In genomic region chr4:116217781-116218180, GRCh38 we compare ENCODE assay signal across 3 cellular contexts.
TF ChIP-seq lines count a peak whose summit lies in the region.

No MANE protein-coding gene starts in this region.

TF ChIP-seq in SK-N-SH, 30 proteins besides CTCF, POLR2A, EP300 and RAD21 (continued from another document):
- no peak for TF ChIP-seq RXRA (IDR thresholded peaks at IDR 0.05; ENCODE audit: borderline replicate concordance, low read depth)

TF ChIP-seq in endothelial cell of umbilical vein, 7 proteins besides CTCF, POLR2A, EP300 and RAD21 (continued from another document):
- TF ChIP-seq FOS (IDR thresholded peaks at IDR 0.05; ENCODE audit: borderline replicate concordance, insufficient read depth, low read length) (peak; percentile 52), MYC (IDR thresholded peaks at IDR 0.05; ENCODE audit: low read depth, low read length) (no peak), EZH2 (IDR thresholded peaks at IDR 0.05; ENCODE audit: borderline replicate concordance, low read depth, low read length, severe bottlenecking) (no peak), JUN (IDR thresholded peaks at IDR 0.05; ENCODE audit: borderline replicate concordance, insufficient read depth, insufficient read length, low read depth) (peak; percentile 31)

TF ChIP-seq in GM23338, 12 proteins besides CTCF, POLR2A, EP300 and RAD21 (continued from another document):
- TF ChIP-seq REST (IDR thresholded peaks at IDR 0.05; ENCODE audit: unreplicated experiment), result no peak
- TF ChIP-seq STAT1 (IDR thresholded peaks at IDR 0.05; ENCODE audit: unreplicated experiment), result no peak
- no peak for TF ChIP-seq POLR2AphosphoS5 (IDR thresholded peaks at IDR 0.05; ENCODE audit: low read depth)
- TF ChIP-seq EZH2 (IDR thresholded peaks at IDR 0.05; ENCODE audit: low read depth, unreplicated experiment), result no peak
- TF ChIP-seq CREB1 (CRISPR knock-in tag; IDR thresholded peaks at IDR 0.05; ENCODE audit: low read depth), result no peak
- no peak for TF ChIP-seq EZH2phosphoT487 (IDR thresholded peaks at IDR 0.05; ENCODE audit: unreplicated experiment)
- no peak for TF ChIP-seq ETS1 (IDR thresholded peaks at IDR 0.05)
- TF ChIP-seq NANOG (IDR thresholded peaks at IDR 0.05; ENCODE audit: borderline replicate concordance), result no peak
- no peak for TF ChIP-seq ZNF462 (CRISPR knock-in tag; IDR thresholded peaks at IDR 0.05)
- no peak for TF ChIP-seq ZNF114 (CRISPR knock-in tag; IDR thresholded peaks at IDR 0.05)
- no peak for TF ChIP-seq ZNF331 (CRISPR knock-in tag; IDR thresholded peaks at IDR 0.05; ENCODE audit: low read depth)
